Comparison of ENCODE assay signal across 9 cellular contexts in genomic region chr6:84967389-84967788, GRCh38.
DNase-seq lines count a peak whose midpoint lies in the region; ATAC-seq and TF ChIP-seq lines count a peak whose summit lies in the region.
"Had no signal": no experiment of that assay in that cellular context is flagged by ENCODE, and none has a peak within 500 bp of the region (broad histone marks: within the 10 kb centered on the region; RNA-seq: fewer than 3 reads in every experiment).

No MANE protein-coding gene starts in this region.

- H3K9me3 Mint-ChIP-seq in stimulated activated naive B cell treated with anti-CD40 and anti-IgM and Interleukin-4, amounts not matched to agents 10 μg/mL and 1 μg/mL and 100 μg/mL, for 72 hours = peaks cover 17% of the 10 kb centered on the region in 2 donors

- H3K27me3 Mint-ChIP-seq in stimulated activated naive B cell treated with anti-CD40 and anti-IgM and Interleukin-4, amounts not matched to agents 10 μg/mL and 1 μg/mL and 100 μg/mL, for 72 hours = no peaks in the 10 kb centered on the region

- no peaks in the 10 kb centered on the region for H3K36me3 ChIP-seq in colonic mucosa

- no peak overlapping the region for H3K27ac ChIP-seq in C4-2B
- no peak overlapping the region for H3K27ac ChIP-seq in HL-60 (replicated peaks)
- H3K27ac ChIP-seq in colonic mucosa = no peak overlapping the region

- peak; percentile 54 for TF ChIP-seq CTCF in C4-2B (conservative IDR thresholded peaks at IDR 0.05)
- TF ChIP-seq CTCF in HL-60 (IDR thresholded peaks at IDR 0.05; ENCODE audit: insufficient read depth, low read length) = peak; percentile 7
- TF ChIP-seq CTCF in colonic mucosa (IDR thresholded peaks at IDR 0.05) = no peak

- DNase-seq in HL-60 (ENCODE audit: low read depth in 1 of 2, low spot score in 1 of 2) = peak in 1 of 2 experiments; percentile 18
- peak; percentile 69 for DNase-seq in SK-N-DZ (ENCODE audit: low spot score)
- peak; percentile 66 for DNase-seq in iPS DF 4.7 (ENCODE audit: extremely low read depth, low spot score)
- DNase-seq in GDM1 (lab: John Stamatoyannopoulos, UW) = no peak
- DNase-seq in stimulated activated naive B cell treated with anti-CD40 and anti-IgM and Interleukin-4, amounts not matched to agents 10 μg/mL and 1 μg/mL and 100 μg/mL, for 72 hours = no peak
- no peak for DNase-seq in colonic mucosa
- DNase-seq: amniotic stem cell had no signal

- H3K27ac Mint-ChIP-seq in stimulated activated naive B cell treated with anti-CD40 and anti-IgM and Interleukin-4, amounts not matched to agents 10 μg/mL and 1 μg/mL and 100 μg/mL, for 72 hours = no peak overlapping the region

- ATAC-seq in stimulated activated naive B cell treated with anti-CD40 and anti-IgM and Interleukin-4, amounts not matched to agents 10 μg/mL and 1 μg/mL and 100 μg/mL, for 72 hours (replicated peaks) = no peak
- ATAC-seq in HG03439 (IDR thresholded peaks at IDR 0.05; ENCODE audit: unreplicated experiment) = no peak

- intact Hi-C loops in colonic mucosa (cut with DNase I) = no loop called here

- H3K27me3 ChIP-seq in HL-60 (ENCODE audit: insufficient read depth, poor library complexity, severe bottlenecking) (no peaks in the 10 kb centered on the region), colonic mucosa (no peaks in the 10 kb centered on the region)

- H3K36me3 Mint-ChIP-seq in stimulated activated naive B cell treated with anti-CD40 and anti-IgM and Interleukin-4, amounts not matched to agents 10 μg/mL and 1 μg/mL and 100 μg/mL, for 72 hours = peaks cover 0 to 2% of the 10 kb centered on the region in 2 donors

- H3K9ac ChIP-seq in colonic mucosa (ENCODE audit: low read depth in 2 of 2, low read length in 2 of 2) = no peak overlapping the region

- H3K4me3 Mint-ChIP-seq in stimulated activated naive B cell treated with anti-CD40 and anti-IgM and Interleukin-4, amounts not matched to agents 10 μg/mL and 1 μg/mL and 100 μg/mL, for 72 hours = no peak overlapping the region

- no peaks in the 10 kb centered on the region for H3K9me3 ChIP-seq in colonic mucosa

- no peaks in the 10 kb centered on the region for H3K4me1 Mint-ChIP-seq in stimulated activated naive B cell treated with anti-CD40 and anti-IgM and Interleukin-4, amounts not matched to agents 10 μg/mL and 1 μg/mL and 100 μg/mL, for 72 hours

- no peaks in the 10 kb centered on the region for H3K4me1 ChIP-seq in colonic mucosa

- H3K4me3 ChIP-seq in HL-60 (replicated peaks; ENCODE audit: insufficient read depth, low read length) = no peak overlapping the region
- H3K4me3 ChIP-seq in colonic mucosa = no peak overlapping the region

Comparison
In these comparisons a context has a peak if more than half of its experiments do, and no peak if none do; other contexts are left out.
1. DNase-seq: peak in SK-N-DZ (single experiment) and iPS DF 4.7 (single experiment); none in GDM1 (single experiment), stimulated activated naive B cell treated with anti-CD40 and anti-IgM and Interleukin-4, amounts not matched to agents 10 μg/mL and 1 μg/mL and 100 μg/mL, for 72 hours (single experiment) and colonic mucosa (single experiment).